ENCODE assay signal across 8 cellular contexts in genomic region chr10:24723788-24724380, GRCh38. TPM values are rescaled to one million over a fixed set of nuclear protein-coding genes. Genes with fewer than 3 reads are reported as not detected.
DNase-seq lines count a peak whose midpoint lies in the region; ATAC-seq and TF ChIP-seq lines count a peak whose summit lies in the region.

TSS of gene ARHGAP21 (minus strand) at chr10:24723887. CDS start at chr10:24721899, 1,988 bp downstream.

- H3K36me3 Mint-ChIP-seq in activated naive CD8-positive, alpha-beta T cell: no peaks in the 10 kb centered on the region

- POLR2A ChIA-PET in Panc1 (lab: Charles Lee): interaction anchor here (0.5 kb wide), 1 partner anchor 22 kb away, joined by 12 read pairs; no protein-coding TSS in a partner anchor

- in situ Hi-C loops in Panc1 (cut with HindIII; ENCODE audit: low pct_unique_long_range_greater_than_20kb, low sequenced_read_pairs): no loop called here

- intact Hi-C loops in Panc1 (cut with micrococcal nuclease; ENCODE audit: unreplicated experiment): loop anchor here (5.0 to 10.0 kb wide), 3 partner anchors 82 to 361 kb away; partner anchors contain the start of gene PRTFDC1

- H3K27me3 ChIP-seq in Panc1 (ENCODE audit: control insufficient read depth, insufficient read depth, low read length) (no peaks in the 10 kb centered on the region), neutrophil (peaks cover 98% of the 10 kb centered on the region)

- TF ChIP-seq CTCF in Panc1 (IDR thresholded peaks at IDR 0.05) (no peak), neutrophil (IDR thresholded peaks at IDR 0.05) (no peak)

- DNase-seq in AG08396 (ENCODE audit: low spot score): peak; percentile 73
- DNase-seq in Panc1 (ENCODE audit: low read depth, low spot score): no peak
- no peak for DNase-seq in glomerular endothelial cell (ENCODE audit: extremely low read depth, low read depth, low spot score)
- peak; percentile 79 for DNase-seq in ureter (ENCODE audit: low spot score)

- H3K27ac Mint-ChIP-seq in activated naive CD8-positive, alpha-beta T cell: peak within 1 kb of the TSS; percentile 83

- ATAC-seq in GM18511 (IDR thresholded peaks at IDR 0.05; ENCODE audit: unreplicated experiment): peak; percentile 30
- ATAC-seq in HG03280 (IDR thresholded peaks at IDR 0.05; ENCODE audit: unreplicated experiment): peak; percentile 33
- peak; percentile 63 for ATAC-seq in Panc1

- H3K27ac ChIP-seq in Panc1 (ENCODE audit: low read length) (peak within 1 kb of the TSS; percentile 86), neutrophil (peak within 1 kb of the TSS; percentile 50)

- H3K9me3 ChIP-seq in Panc1 (ENCODE audit: control insufficient read depth, insufficient read depth, low read depth, low read length): no peaks in the 10 kb centered on the region
- H3K9me3 ChIP-seq in neutrophil: no peaks in the 10 kb centered on the region

- H3K36me3 ChIP-seq in Panc1 (ENCODE audit: control insufficient read depth, insufficient read depth, low read length) (no peaks in the 10 kb centered on the region), neutrophil (no peaks in the 10 kb centered on the region)

- H3K4me1 ChIP-seq in Panc1 (ENCODE audit: control insufficient read depth, insufficient read depth, low read length) (peaks cover 5% of the 10 kb centered on the region; the same call in 1 of the 2 replicates), neutrophil (ENCODE audit: control insufficient read depth in 1 of 2, insufficient read depth in 1 of 2, low read depth in 1 of 2, low read length in 1 of 2) (peaks cover 26 to 28% of the 10 kb centered on the region in 2 experiments)

- BruUV-seq in Panc1 (replicated peaks; lab: Mats Ljungman, UMichigan): no TSS peak

- CTCF ChIA-PET in Panc1 (lab: Charles Lee): no interaction called here

- H3K4me3 Mint-ChIP-seq in activated naive CD8-positive, alpha-beta T cell: peak within 1 kb of the TSS; percentile 91

- H3K4me1 Mint-ChIP-seq in activated naive CD8-positive, alpha-beta T cell (ENCODE audit: low read depth): peaks cover 30% of the 10 kb centered on the region

- peak within 1 kb of the TSS; percentile 77 to 89 for H3K4me3 ChIP-seq in Panc1 (ENCODE audit: low read depth in 2 of 2, low read length in 2 of 2)
- peak within 1 kb of the TSS; percentile 61 to 63 for H3K4me3 ChIP-seq in neutrophil (ENCODE audit: low read depth in 1 of 2, low read length in 1 of 2)

- H3K27me3 Mint-ChIP-seq in activated naive CD8-positive, alpha-beta T cell: no peaks in the 10 kb centered on the region

- no peaks in the 10 kb centered on the region for H3K9me3 Mint-ChIP-seq in activated naive CD8-positive, alpha-beta T cell (ENCODE audit: low read depth)

RNA-seq across cellular contexts. Expression of gene ARHGAP21, which starts in this region (rescaled TPM):
- total RNA-seq in Panc1 (2021; ENCODE audit: unreplicated experiment) (45.8 TPM), glomerular endothelial cell (70.8 and 76.1 TPM in 2 replicates), ureter (90.7 TPM)
- 26.3 TPM for polyA plus RNA-seq in Panc1 (2012; ENCODE audit: insufficient read length)

Comparison
In these comparisons a context has a peak if more than half of its experiments do, and no peak if none do; other contexts are left out.
1. DNase-seq: peak in AG08396 (single experiment) and ureter (single experiment); none in Panc1 (single experiment) and glomerular endothelial cell (single experiment).
2. Peak in every context shown above with its lines, with median percentiles within 50 percentile points of each other: ATAC-seq.